1 cellular context compared by ENCODE assay signal in genomic region chr4:69754926-69755580, GRCh38.
TF ChIP-seq lines count a peak whose summit lies in the region.

No MANE protein-coding gene starts in this region.

TF ChIP-seq in liver, 16 proteins besides CTCF, POLR2A, EP300 and RAD21 (continued from another document):
- peak; percentile 82 for TF ChIP-seq REST (IDR thresholded peaks at IDR 0.05)
- TF ChIP-seq GABPA (IDR thresholded peaks at IDR 0.05 in 1 of 2, conservative IDR thresholded peaks at IDR 0.05 in 1 of 2), result peak in 1 of 2 donors; percentile 46
- peak; percentile 99 to 100 for TF ChIP-seq HNF4A (conservative IDR thresholded peaks at IDR 0.05)
- TF ChIP-seq NR2F2 (IDR thresholded peaks at IDR 0.05), result no peak
- TF ChIP-seq JUND (IDR thresholded peaks at IDR 0.05), result peak; percentile 60 to 78
- TF ChIP-seq ATF3 (IDR thresholded peaks at IDR 0.05), result peak; percentile 77
- peak; percentile 93 for TF ChIP-seq MAX (IDR thresholded peaks at IDR 0.05)
- peak; percentile 76 for TF ChIP-seq YY1 (IDR thresholded peaks at IDR 0.05)
- peak; percentile 97 for TF ChIP-seq HNF4G (IDR thresholded peaks at IDR 0.05)
- TF ChIP-seq EGR1 (IDR thresholded peaks at IDR 0.05; ENCODE audit: low read depth in 2 of 2), result peak in 1 of 2 donors; percentile 65
- TF ChIP-seq FOXA1 (IDR thresholded peaks at IDR 0.05), result no peak
- peak; percentile 42 for TF ChIP-seq FOXA2 (IDR thresholded peaks at IDR 0.05)
- TF ChIP-seq TAF1 (conservative IDR thresholded peaks at IDR 0.05), result no peak
